In the genomic region with DNA sequence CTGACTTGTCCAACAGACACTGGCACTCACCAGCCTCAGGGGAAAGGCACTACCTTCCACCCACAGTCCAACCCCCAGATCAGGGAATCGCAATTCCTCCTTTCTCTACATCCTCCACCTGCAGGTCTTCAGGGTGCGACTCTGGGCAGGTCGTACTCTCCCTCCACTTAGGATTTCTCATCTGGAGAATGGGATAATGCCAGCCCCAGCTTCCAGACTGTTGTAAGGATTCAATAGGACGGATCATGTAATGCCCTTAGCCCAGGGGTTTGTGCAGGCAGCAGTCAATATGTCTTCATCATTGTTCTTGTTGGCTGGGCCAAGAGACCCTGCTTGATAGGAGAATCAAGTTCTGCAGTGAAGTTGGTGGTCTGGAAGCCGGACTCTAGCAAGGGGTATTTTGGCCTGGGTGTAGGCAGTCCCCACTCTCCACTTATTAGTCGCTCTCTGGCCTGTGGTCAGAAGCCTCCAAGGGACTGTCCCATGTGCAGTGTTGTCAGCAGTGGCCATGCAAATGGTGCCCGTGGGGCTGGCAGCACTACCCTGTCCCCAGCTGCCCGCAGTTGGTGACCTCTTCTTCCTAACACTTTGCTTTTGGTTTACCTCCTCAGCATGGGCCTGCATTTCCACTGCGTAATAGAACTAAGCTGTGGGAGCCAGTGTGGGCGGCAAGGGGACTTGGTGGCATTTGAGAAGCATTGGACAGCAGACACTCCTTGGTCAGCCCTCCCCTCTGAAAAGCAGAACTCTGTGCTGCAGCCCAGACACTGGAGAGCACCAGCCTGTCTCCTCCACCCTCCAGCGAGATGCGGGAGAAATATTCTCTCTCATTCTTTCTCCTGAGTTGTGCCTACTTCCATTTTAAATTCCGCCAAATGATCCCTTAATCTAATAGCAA, we compare ENCODE assay signal across 2 cellular contexts.
TF ChIP-seq lines count a peak whose summit lies in the region.

No MANE protein-coding gene starts in this region.

TF ChIP-seq in H1, 55 proteins besides CTCF, POLR2A, EP300 and RAD21 (continues in another document):
- TF ChIP-seq ATF2 (IDR thresholded peaks at IDR 0.05; ENCODE audit: low read length), result no peak
- TF ChIP-seq SIX5 (IDR thresholded peaks at IDR 0.05; ENCODE audit: low read depth, low read length), result no peak
- no peak for TF ChIP-seq SAP30 (IDR thresholded peaks at IDR 0.05; ENCODE audit: insufficient read depth, insufficient replicate concordance, low read length)
- TF ChIP-seq, protein P1, sequence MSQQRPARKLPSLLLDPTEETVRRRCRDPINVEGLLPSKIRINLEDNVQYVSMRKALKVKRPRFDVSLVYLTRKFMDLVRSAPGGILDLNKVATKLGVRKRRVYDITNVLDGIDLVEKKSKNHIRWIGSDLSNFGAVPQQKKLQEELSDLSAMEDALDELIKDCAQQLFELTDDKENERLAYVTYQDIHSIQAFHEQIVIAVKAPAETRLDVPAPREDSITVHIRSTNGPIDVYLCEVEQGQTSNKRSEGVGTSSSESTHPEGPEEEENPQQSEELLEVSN (IDR thresholded peaks at IDR 0.05), result no peak
- TF ChIP-seq MAX (IDR thresholded peaks at IDR 0.05), result no peak
- no peak for TF ChIP-seq BACH1 (IDR thresholded peaks at IDR 0.05; ENCODE audit: low read length)
- TF ChIP-seq FOSL1 (IDR thresholded peaks at IDR 0.05; ENCODE audit: insufficient read depth, low read depth, low read length), result no peak
- no peak for TF ChIP-seq CREB1 (IDR thresholded peaks at IDR 0.05)
- TF ChIP-seq CBX8 (IDR thresholded peaks at IDR 0.05; ENCODE audit: borderline replicate concordance, low read depth, low read length), result no peak
- TF ChIP-seq KDM4A (IDR thresholded peaks at IDR 0.05; ENCODE audit: low read depth, low read length, severe bottlenecking), result no peak
- no peak for TF ChIP-seq SP4 (IDR thresholded peaks at IDR 0.05; ENCODE audit: low read length)
- TF ChIP-seq RBBP5 (IDR thresholded peaks at IDR 0.05; ENCODE audit: borderline replicate concordance, low read depth, low read length), result no peak
- TF ChIP-seq, protein P2, sequence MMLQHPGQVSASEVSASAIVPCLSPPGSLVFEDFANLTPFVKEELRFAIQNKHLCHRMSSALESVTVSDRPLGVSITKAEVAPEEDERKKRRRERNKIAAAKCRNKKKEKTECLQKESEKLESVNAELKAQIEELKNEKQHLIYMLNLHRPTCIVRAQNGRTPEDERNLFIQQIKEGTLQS (IDR thresholded peaks at IDR 0.05; ENCODE audit: insufficient read depth, low read depth, low read length), result no peak
- TF ChIP-seq CBX5 (IDR thresholded peaks at IDR 0.05; ENCODE audit: low read depth, low read length), result no peak

TF ChIP-seq in SK-N-SH treated with all-trans-retinoic acid at 6 μM for 48 hours, 23 proteins besides CTCF, POLR2A, EP300 and RAD21:
- TF ChIP-seq BACH2 (CRISPR knock-in tag; IDR thresholded peaks at IDR 0.05; ENCODE audit: borderline replicate concordance), result no peak
- no peak for TF ChIP-seq ZNF8 (CRISPR knock-in tag; IDR thresholded peaks at IDR 0.05)
- TF ChIP-seq ZNF565 (CRISPR knock-in tag; conservative IDR thresholded peaks at IDR 0.05; ENCODE audit: low read depth), result no peak
- TF ChIP-seq ARNTL (CRISPR knock-in tag; IDR thresholded peaks at IDR 0.05; ENCODE audit: borderline replicate concordance, low read depth), result no peak
- TF ChIP-seq ZFP30 (CRISPR knock-in tag; IDR thresholded peaks at IDR 0.05), result no peak
- no peak for TF ChIP-seq GLIS3 (CRISPR knock-in tag; IDR thresholded peaks at IDR 0.05)
